In the genomic region with DNA sequence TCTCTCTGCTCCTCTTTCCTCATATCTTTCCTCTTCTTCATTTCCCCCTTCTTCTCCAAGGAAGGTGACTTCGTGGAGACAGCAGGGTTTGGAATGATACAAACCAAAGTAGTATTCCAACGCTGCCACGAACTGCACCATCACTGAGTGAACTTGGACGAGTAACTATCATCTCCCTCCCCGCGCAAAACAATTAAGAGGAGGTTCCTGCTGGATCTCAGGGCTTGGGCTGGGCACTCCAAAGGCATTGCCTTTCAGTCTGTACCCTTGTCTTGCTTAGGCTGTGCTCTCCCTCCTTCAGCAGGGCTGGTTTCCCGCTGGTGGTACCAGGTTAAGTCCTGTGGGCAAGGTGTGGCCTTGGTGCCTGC, we compare ENCODE assay signal across 1 cellular context.
TF ChIP-seq lines count a peak whose summit lies in the region.

No MANE protein-coding gene starts in this region.

TF ChIP-seq in HepG2, 621 proteins besides CTCF, POLR2A, EP300 and RAD21:
- no peak for TF ChIP-seq EED (CRISPR knock-in tag; IDR thresholded peaks at IDR 0.05)
- TF ChIP-seq ZNF709 (CRISPR knock-in tag; IDR thresholded peaks at IDR 0.05), result no peak
- no peak for TF ChIP-seq NFIC (IDR thresholded peaks at IDR 0.05; ENCODE audit: low read length)
- TF ChIP-seq ZNF235 (CRISPR knock-in tag; IDR thresholded peaks at IDR 0.05; ENCODE audit: borderline replicate concordance), result no peak
- TF ChIP-seq ELF1 (CRISPR knock-in tag; IDR thresholded peaks at IDR 0.05), result no peak
- TF ChIP-seq KLF12 (CRISPR knock-in tag; IDR thresholded peaks at IDR 0.05; ENCODE audit: borderline replicate concordance), result no peak
- no peak for TF ChIP-seq ZNF205 (CRISPR knock-in tag; IDR thresholded peaks at IDR 0.05)
- TF ChIP-seq, protein P1, sequence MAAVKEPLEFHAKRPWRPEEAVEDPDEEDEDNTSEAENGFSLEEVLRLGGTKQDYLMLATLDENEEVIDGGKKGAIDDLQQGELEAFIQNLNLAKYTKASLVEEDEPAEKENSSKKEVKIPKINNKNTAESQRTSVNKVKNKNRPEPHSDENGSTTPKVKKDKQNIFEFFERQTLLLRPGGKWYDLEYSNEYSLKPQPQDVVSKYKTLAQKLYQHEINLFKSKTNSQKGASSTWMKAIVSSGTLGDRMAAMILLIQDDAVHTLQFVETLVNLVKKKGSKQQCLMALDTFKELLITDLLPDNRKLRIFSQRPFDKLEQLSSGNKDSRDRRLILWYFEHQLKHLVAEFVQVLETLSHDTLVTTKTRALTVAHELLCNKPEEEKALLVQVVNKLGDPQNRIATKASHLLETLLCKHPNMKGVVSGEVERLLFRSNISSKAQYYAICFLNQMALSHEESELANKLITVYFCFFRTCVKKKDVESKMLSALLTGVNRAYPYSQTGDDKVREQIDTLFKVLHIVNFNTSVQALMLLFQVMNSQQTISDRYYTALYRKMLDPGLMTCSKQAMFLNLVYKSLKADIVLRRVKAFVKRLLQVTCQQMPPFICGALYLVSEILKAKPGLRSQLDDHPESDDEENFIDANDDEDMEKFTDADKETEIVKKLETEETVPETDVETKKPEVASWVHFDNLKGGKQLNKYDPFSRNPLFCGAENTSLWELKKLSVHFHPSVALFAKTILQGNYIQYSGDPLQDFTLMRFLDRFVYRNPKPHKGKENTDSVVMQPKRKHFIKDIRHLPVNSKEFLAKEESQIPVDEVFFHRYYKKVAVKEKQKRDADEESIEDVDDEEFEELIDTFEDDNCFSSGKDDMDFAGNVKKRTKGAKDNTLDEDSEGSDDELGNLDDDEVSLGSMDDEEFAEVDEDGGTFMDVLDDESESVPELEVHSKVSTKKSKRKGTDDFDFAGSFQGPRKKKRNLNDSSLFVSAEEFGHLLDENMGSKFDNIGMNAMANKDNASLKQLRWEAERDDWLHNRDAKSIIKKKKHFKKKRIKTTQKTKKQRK (IDR thresholded peaks at IDR 0.05; ENCODE audit: low read length), result no peak
- no peak for TF ChIP-seq TBX3 (IDR thresholded peaks at IDR 0.05; ENCODE audit: borderline replicate concordance)
- TF ChIP-seq ZNF33A (CRISPR knock-in tag; IDR thresholded peaks at IDR 0.05; ENCODE audit: borderline replicate concordance), result no peak
- TF ChIP-seq, protein P2, sequence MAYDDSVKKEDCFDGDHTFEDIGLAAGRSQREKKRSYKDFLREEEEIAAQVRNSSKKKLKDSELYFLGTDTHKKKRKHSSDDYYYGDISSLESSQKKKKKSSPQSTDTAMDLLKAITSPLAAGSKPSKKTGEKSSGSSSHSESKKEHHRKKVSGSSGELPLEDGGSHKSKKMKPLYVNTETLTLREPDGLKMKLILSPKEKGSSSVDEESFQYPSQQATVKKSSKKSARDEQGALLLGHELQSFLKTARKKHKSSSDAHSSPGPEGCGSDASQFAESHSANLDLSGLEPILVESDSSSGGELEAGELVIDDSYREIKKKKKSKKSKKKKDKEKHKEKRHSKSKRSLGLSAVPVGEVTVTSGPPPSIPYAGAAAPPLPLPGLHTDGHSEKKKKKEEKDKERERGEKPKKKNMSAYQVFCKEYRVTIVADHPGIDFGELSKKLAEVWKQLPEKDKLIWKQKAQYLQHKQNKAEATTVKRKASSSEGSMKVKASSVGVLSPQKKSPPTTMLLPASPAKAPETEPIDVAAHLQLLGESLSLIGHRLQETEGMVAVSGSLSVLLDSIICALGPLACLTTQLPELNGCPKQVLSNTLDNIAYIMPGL (CRISPR knock-in tag; IDR thresholded peaks at IDR 0.05; ENCODE audit: borderline replicate concordance in 1 of 2, low read depth in 1 of 2), result no peak
- TF ChIP-seq, protein P3, sequence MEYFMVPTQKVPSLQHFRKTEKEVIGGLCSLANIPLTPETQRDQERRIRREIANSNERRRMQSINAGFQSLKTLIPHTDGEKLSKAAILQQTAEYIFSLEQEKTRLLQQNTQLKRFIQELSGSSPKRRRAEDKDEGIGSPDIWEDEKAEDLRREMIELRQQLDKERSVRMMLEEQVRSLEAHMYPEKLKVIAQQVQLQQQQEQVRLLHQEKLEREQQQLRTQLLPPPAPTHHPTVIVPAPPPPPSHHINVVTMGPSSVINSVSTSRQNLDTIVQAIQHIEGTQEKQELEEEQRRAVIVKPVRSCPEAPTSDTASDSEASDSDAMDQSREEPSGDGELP (IDR thresholded peaks at IDR 0.05; ENCODE audit: borderline replicate concordance, low read depth), result no peak
- TF ChIP-seq, protein P4, sequence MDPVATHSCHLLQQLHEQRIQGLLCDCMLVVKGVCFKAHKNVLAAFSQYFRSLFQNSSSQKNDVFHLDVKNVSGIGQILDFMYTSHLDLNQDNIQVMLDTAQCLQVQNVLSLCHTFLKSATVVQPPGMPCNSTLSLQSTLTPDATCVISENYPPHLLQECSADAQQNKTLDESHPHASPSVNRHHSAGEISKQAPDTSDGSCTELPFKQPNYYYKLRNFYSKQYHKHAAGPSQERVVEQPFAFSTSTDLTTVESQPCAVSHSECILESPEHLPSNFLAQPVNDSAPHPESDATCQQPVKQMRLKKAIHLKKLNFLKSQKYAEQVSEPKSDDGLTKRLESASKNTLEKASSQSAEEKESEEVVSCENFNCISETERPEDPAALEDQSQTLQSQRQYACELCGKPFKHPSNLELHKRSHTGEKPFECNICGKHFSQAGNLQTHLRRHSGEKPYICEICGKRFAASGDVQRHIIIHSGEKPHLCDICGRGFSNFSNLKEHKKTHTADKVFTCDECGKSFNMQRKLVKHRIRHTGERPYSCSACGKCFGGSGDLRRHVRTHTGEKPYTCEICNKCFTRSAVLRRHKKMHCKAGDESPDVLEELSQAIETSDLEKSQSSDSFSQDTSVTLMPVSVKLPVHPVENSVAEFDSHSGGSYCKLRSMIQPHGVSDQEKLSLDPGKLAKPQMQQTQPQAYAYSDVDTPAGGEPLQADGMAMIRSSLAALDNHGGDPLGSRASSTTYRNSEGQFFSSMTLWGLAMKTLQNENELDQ (CRISPR knock-in tag; IDR thresholded peaks at IDR 0.05; ENCODE audit: borderline replicate concordance), result no peak
- TF ChIP-seq ZNF557 (CRISPR knock-in tag; IDR thresholded peaks at IDR 0.05), result no peak
- no peak for TF ChIP-seq PITX1 (CRISPR knock-in tag; IDR thresholded peaks at IDR 0.05)
- no peak for TF ChIP-seq KMT2B (CRISPR knock-in tag; IDR thresholded peaks at IDR 0.05)
- no peak for TF ChIP-seq KMT2A (CRISPR knock-in tag; IDR thresholded peaks at IDR 0.05)
- no peak for TF ChIP-seq NFE2 (CRISPR knock-in tag; IDR thresholded peaks at IDR 0.05)
- TF ChIP-seq ZBTB7A (CRISPR knock-in tag; IDR thresholded peaks at IDR 0.05), result no peak
